14 cellular contexts compared by ENCODE assay signal in the genomic region with DNA sequence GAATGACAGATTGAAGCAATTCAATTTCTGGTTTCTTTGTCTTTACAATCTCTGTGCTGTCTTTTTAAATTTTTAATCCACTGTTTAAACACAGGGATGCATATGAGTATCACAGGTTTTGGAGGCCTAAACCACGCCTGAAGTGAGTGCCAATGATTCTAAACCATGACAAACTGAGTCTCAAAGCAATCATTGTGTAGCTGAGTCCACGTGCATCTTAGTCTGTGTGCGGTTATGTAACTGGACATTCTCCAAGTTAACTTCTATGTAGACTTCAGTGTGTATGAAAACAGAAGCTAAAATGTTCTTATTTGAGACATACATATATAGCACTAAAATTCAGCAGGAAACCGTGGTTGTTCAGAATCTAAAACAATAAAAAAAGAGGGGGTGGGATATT.
"Had no signal": no experiment of that assay in that cellular context is flagged by ENCODE, and none has a peak within 500 bp of the region (broad histone marks: within the 10 kb centered on the region; RNA-seq: fewer than 3 reads in every experiment).

No MANE protein-coding gene starts in this region.

- H3K36me3 ChIP-seq: thyroid gland had no signal

- H3K27ac ChIP-seq: thyroid gland had no signal

- H3K4me1 ChIP-seq: thyroid gland had no signal

- H3K36me3 Mint-ChIP-seq: activated CD8-positive, alpha-beta memory T cell treated with anti-CD3 and anti-CD28 coated beads, Interleukin-2, amount 10 ng/mL, durations not matched to agents 7 days and 5 days; activated naive CD4-positive, alpha-beta T cell treated with anti-CD3 and anti-CD28 coated beads, Interleukin-2, amount 50 U/mL, for 72 hours had no signal

- H3K9me3 ChIP-seq: thyroid gland had no signal

- H3K4me3 Mint-ChIP-seq: activated CD8-positive, alpha-beta memory T cell treated with anti-CD3 and anti-CD28 coated beads, Interleukin-2, amount 10 ng/mL, durations not matched to agents 7 days and 5 days; activated T-cell treated with anti-CD3 and anti-CD28 coated beads, Interleukin-2, amount 50 U/mL, for 24 hours; nephron progenitor cell; stimulated activated naive CD8-positive, alpha-beta T cell treated with anti-CD3 and anti-CD28 coated beads, Interleukin-15, amount 100 ng/mL, for 72 hours had no signal

- DNase-seq: activated CD4-positive, alpha-beta T cell treated with anti-CD3 and anti-CD28 coated beads for 1 hour; activated CD4-positive, alpha-beta T cell treated with anti-CD3 and anti-CD28 coated beads, Interleukin-2, amount 50 U/mL, for 48 hours; activated CD8-positive, alpha-beta memory T cell treated with anti-CD3 and anti-CD28 coated beads, Interleukin-2, amount 10 ng/mL, durations not matched to agents 7 days and 5 days; activated effector memory CD4-positive, alpha-beta T cell treated with anti-CD3 and anti-CD28 coated beads, Interleukin-2, amount 50 U/mL, for 16 hours; activated T-cell treated with anti-CD3 and anti-CD28 coated beads, Interleukin-2, amount 50 U/mL, for 24 hours; amniotic stem cell; effector CD8-positive, alpha-beta T cell; foreskin fibroblast; nephron progenitor cell; stimulated activated CD4-positive, alpha-beta T cell treated with anti-CD3 and anti-CD28 coated beads, Interleukin-4, amount 100 ng/mL, for 4 hours; stimulated activated naive CD8-positive, alpha-beta T cell treated with anti-CD3 and anti-CD28 coated beads, Interleukin-15, amount 100 ng/mL, for 72 hours; thyroid gland had no signal

- ATAC-seq: activated CD8-positive, alpha-beta memory T cell treated with anti-CD3 and anti-CD28 coated beads, Interleukin-2, amount 10 ng/mL, durations not matched to agents 7 days and 5 days; activated naive CD4-positive, alpha-beta T cell treated with anti-CD3 and anti-CD28 coated beads, Interleukin-2, amount 50 U/mL, for 72 hours; stimulated activated naive CD8-positive, alpha-beta T cell treated with anti-CD3 and anti-CD28 coated beads, Interleukin-15, amount 100 ng/mL, for 72 hours had no signal

- H3K27me3 ChIP-seq: thyroid gland had no signal

- H3K27ac Mint-ChIP-seq: activated CD8-positive, alpha-beta memory T cell treated with anti-CD3 and anti-CD28 coated beads, Interleukin-2, amount 10 ng/mL, durations not matched to agents 7 days and 5 days; activated naive CD4-positive, alpha-beta T cell treated with anti-CD3 and anti-CD28 coated beads, Interleukin-2, amount 50 U/mL, for 72 hours; activated T-cell treated with anti-CD3 and anti-CD28 coated beads, Interleukin-2, amount 50 U/mL, for 24 hours; nephron progenitor cell; stimulated activated naive CD8-positive, alpha-beta T cell treated with anti-CD3 and anti-CD28 coated beads, Interleukin-15, amount 100 ng/mL, for 72 hours had no signal

- H3K4me1 Mint-ChIP-seq: activated CD8-positive, alpha-beta memory T cell treated with anti-CD3 and anti-CD28 coated beads, Interleukin-2, amount 10 ng/mL, durations not matched to agents 7 days and 5 days; nephron progenitor cell; stimulated activated naive CD8-positive, alpha-beta T cell treated with anti-CD3 and anti-CD28 coated beads, Interleukin-15, amount 100 ng/mL, for 72 hours had no signal

- H3K4me3 ChIP-seq: skin epidermis, thyroid gland had no signal
